Comparison of ENCODE assay signal across 1 cellular context in the genomic region with DNA sequence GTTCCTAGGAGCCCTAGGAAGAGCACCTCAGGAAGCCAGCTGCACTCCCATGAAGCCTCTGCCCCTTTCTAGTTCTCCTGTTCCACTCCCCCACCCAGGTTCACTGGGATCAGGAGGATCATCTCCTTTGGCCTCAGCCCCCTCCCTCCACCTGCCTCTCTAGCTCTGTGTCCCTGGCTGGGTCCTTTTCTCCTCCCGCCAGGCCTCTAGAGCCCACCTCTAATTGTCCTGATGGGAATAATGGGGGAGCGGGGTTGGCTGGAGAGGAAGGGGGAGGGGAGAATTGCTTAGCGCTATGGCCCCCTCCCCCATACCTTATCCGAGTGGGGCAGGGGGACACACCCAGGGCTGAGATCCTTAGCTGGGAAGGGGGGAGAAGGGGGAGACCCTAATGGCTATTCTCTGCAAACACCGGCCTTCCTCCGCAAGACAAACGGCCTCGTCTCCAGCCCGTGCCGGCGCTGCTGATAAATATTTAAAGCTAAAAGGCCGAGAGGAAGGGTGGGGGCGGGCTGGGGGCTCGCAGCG.
TF ChIP-seq lines count a peak whose summit lies in the region.

No MANE protein-coding gene starts in this region.

TF ChIP-seq in SK-N-SH, 30 proteins besides CTCF, POLR2A, EP300 and RAD21:
- TF ChIP-seq MEF2A (IDR thresholded peaks at IDR 0.05; ENCODE audit: borderline replicate concordance, low read depth) = no peak
